Comparison of ENCODE assay signal across 8 cellular contexts in genomic region chrX:151396827-151397740, GRCh38. TPM values are rescaled to one million over a fixed set of nuclear protein-coding genes. Genes with fewer than 3 reads are reported as not detected.
DNase-seq lines count a peak whose midpoint lies in the region; ATAC-seq and TF ChIP-seq lines count a peak whose summit lies in the region.

TSS of gene VMA21 (plus strand) at chrX:151397206. CDS start at chrX:151397309, 103 bp downstream.

- H3K27me3 ChIP-seq in cardiac muscle cell (no peaks in the 10 kb centered on the region), transverse colon (no peaks in the 10 kb centered on the region)

- no peak for TF ChIP-seq CTCF in cardiac muscle cell (IDR thresholded peaks at IDR 0.05; ENCODE audit: low read depth, low read length)
- no peak for TF ChIP-seq CTCF in transverse colon (IDR thresholded peaks at IDR 0.05)

- 48% methylated on average over 61 of the region's 97 CpGs; no CpG with 5 or more reads in 1 of the 2 donors for WGBS in transverse colon (ENCODE audit: low coverage in 1 of 2), 2 donors

- ATAC-seq in HG02588 (IDR thresholded peaks at IDR 0.05; ENCODE audit: unreplicated experiment): peak; percentile 86

- peak within 1 kb of the TSS; percentile 98 for H3K27ac ChIP-seq in cardiac muscle cell
- H3K27ac ChIP-seq in transverse colon: peak within 1 kb of the TSS; percentile 83 to 92 (median 92)

- TF ChIP-seq POLR2A in GM10847 (IDR thresholded peaks at IDR 0.05; ENCODE audit: extremely low read depth, insufficient read length): peak; percentile 60
- peak; percentile 57 for TF ChIP-seq POLR2A in transverse colon (IDR thresholded peaks at IDR 0.05)

- intact Hi-C loops in transverse colon (cut with DNase I; ENCODE audit: low total_unique reads): no loop called here

- peaks cover 10% of the 10 kb centered on the region for H3K4me1 ChIP-seq in cardiac muscle cell (ENCODE audit: low read depth)
- peaks cover 0 to 18% (median 0%) of the 10 kb centered on the region in 4 donors for H3K4me1 ChIP-seq in transverse colon

- no peak for TF ChIP-seq EP300 in transverse colon (IDR thresholded peaks at IDR 0.05; ENCODE audit: low read depth)

- DNase-seq in NCI-H1048 (lab: John Stamatoyannopoulos, UW): peak; percentile 57
- peak; percentile 43 to 77 for DNase-seq in SW 1271 (lab: John Stamatoyannopoulos, UW)
- DNase-seq in activated naive CD8-positive, alpha-beta T cell treated with anti-CD3 and anti-CD28 coated beads, Interleukin-2, amount 50 U/mL, for 16 hours (ENCODE audit: low read depth, low spot score): peak; percentile 45
- peak; percentile 82 to 93 for DNase-seq in cardiac muscle cell (ENCODE audit: low read depth in 1 of 2, low spot score in 1 of 2)
- peak; percentile 36 for DNase-seq in pons (ENCODE audit: low spot score)
- DNase-seq in transverse colon: peak; percentile 85

- peak within 1 kb of the TSS; percentile 97 for H3K4me3 ChIP-seq in cardiac muscle cell
- peak within 1 kb of the TSS; percentile 59 to 88 (median 70) for H3K4me3 ChIP-seq in transverse colon

- H3K36me3 ChIP-seq in cardiac muscle cell (no peaks in the 10 kb centered on the region), transverse colon (no peaks in the 10 kb centered on the region)

- in situ Hi-C loops in transverse colon (cut with MboI; ENCODE audit: low pct_ligation_motif_present in 1 of 4, low pct_unique_long_range_greater_than_20kb in 1 of 4, low sequenced_read_pairs in 3 of 4): no loop called here

- H3K9me3 ChIP-seq in cardiac muscle cell (ENCODE audit: low read depth) (no peaks in the 10 kb centered on the region), transverse colon (no peaks in the 10 kb centered on the region)

RNA-seq across cellular contexts. Expression of gene VMA21, which starts in this region (rescaled TPM):
- total RNA-seq in cardiac muscle cell (21.5 and 22.4 TPM in 2 replicates), transverse colon (10 to 100 TPM in 2 of 4 donors, 1 to 10 TPM in 2; 3.8 to 16.8 (median 11.3) TPM)
- polyA plus RNA-seq in cardiac muscle cell: 17.6 and 26.1 TPM in 2 replicates

Comparison
In these comparisons a context has a peak if more than half of its experiments do, and no peak if none do; other contexts are left out.
1. Peak in every context shown above with its lines: DNase-seq, ATAC-seq, H3K4me3 ChIP-seq and H3K27ac ChIP-seq.
2. DNase-seq: peak in every context shown above with its lines; median percentile 88 in cardiac muscle cell; 85 in transverse colon; 60 in SW 1271; 57 in NCI-H1048; 45 in activated naive CD8-positive, alpha-beta T cell treated with anti-CD3 and anti-CD28 coated beads, Interleukin-2, amount 50 U/mL, for 16 hours; 36 in pons.